Comparison of ENCODE assay signal across 8 cellular contexts in genomic region chr15:51621155-51621554, GRCh38. TPM values are rescaled to one million over a fixed set of nuclear protein-coding genes. Genes with fewer than 3 reads are reported as not detected.
A peak's percentile ranks its signal among the peaks of the same experiment; 100 is the strongest.
DNase-seq lines count a peak whose midpoint lies in the region; ATAC-seq and TF ChIP-seq lines count a peak whose summit lies in the region.

No MANE protein-coding gene starts in this region.

- H3K4me1 ChIP-seq in SJCRH30 (peaks cover 14% of the 10 kb centered on the region), sigmoid colon (peaks cover 0 to 18% (median 15%) of the 10 kb centered on the region in 4 donors)

- H3K4me3 ChIP-seq in GM12875 (ENCODE audit: low read depth, low read length) (peak overlapping the region; percentile 96), SJCRH30 (peak overlapping the region; percentile 71), fibroblast of the aortic adventitia (ENCODE audit: low read depth, low read length) (peak overlapping the region; percentile 80), sigmoid colon (peak overlapping the region; percentile 60 to 79 (median 72))

- intact Hi-C loops in sigmoid colon (cut with DNase I): loop anchor here (5.0 to 10.0 kb wide), 2 partner anchors 86 to 946 kb away; partner anchors contain the start of gene ARPP19
- intact Hi-C loops in left colon (cut with DNase I, micrococcal nuclease): no loop called here

- DNase-seq in SJCRH30: no peak
- DNase-seq in fibroblast of the aortic adventitia (ENCODE audit: low read depth): no peak
- no peak for DNase-seq in sigmoid colon
- no peak for DNase-seq in KBM-7
- DNase-seq in left colon: no peak
- DNase-seq in activated naive CD4-positive, alpha-beta T cell treated with Interleukin-2 at 50 U/mL for 16 hours: no peak

- 51 to 56% methylated on average over 4 of the region's 4 CpGs for WGBS in sigmoid colon, 2 donors

- ATAC-seq in GM18511 (IDR thresholded peaks at IDR 0.05; ENCODE audit: unreplicated experiment) (no peak), left colon (no peak)

- in situ Hi-C loops in KBM-7 (cut with MboI; ENCODE audit: low pct_unique_long_range_greater_than_20kb, low sequenced_read_pairs): no loop called here

- no peaks in the 10 kb centered on the region for H3K27me3 ChIP-seq in SJCRH30
- H3K27me3 ChIP-seq in sigmoid colon: no peaks in the 10 kb centered on the region

- TF ChIP-seq CTCF in GM12875 (IDR thresholded peaks at IDR 0.05; ENCODE audit: borderline replicate concordance, insufficient read depth, low read depth, low read length) (no peak), fibroblast of the aortic adventitia (IDR thresholded peaks at IDR 0.05; ENCODE audit: insufficient read depth, low read length) (no peak), sigmoid colon (IDR thresholded peaks at IDR 0.05) (no peak)

- no peak for TF ChIP-seq POLR2A in sigmoid colon (IDR thresholded peaks at IDR 0.05)

- H3K36me3 ChIP-seq in SJCRH30: no peaks in the 10 kb centered on the region
- no peaks in the 10 kb centered on the region for H3K36me3 ChIP-seq in sigmoid colon

- H3K9me3 ChIP-seq in SJCRH30 (replicated peaks) (no peaks in the 10 kb centered on the region), sigmoid colon (no peaks in the 10 kb centered on the region)

- no peak for TF ChIP-seq EP300 in sigmoid colon (IDR thresholded peaks at IDR 0.05)

- H3K27ac ChIP-seq in SJCRH30: no peak overlapping the region
- peak overlapping the region in 3 of 4 donors; percentile 84 to 91 (median 85) for H3K27ac ChIP-seq in sigmoid colon

RNA-seq across cellular contexts. Expression of gene DMXL2, which starts 1.4 kb away (rescaled TPM):
- total RNA-seq in SJCRH30 (2014; rRNA removed; shearing (Covaris generic)): 16.7 and 22.4 TPM in 2 replicates
- 26.6 and 29.5 TPM in 2 replicates for total RNA-seq in fibroblast of the aortic adventitia (ENCODE audit: low replicate concordance)
- total RNA-seq in sigmoid colon: 10 to 100 TPM; 34.6 to 64.5 (median 50.5) TPM
- 10 to 100 TPM in 2 of 3 donors, 1 to 10 TPM in 1; 5.5 to 24.9 (median 14.4) TPM for polyA plus RNA-seq in sigmoid colon
- 10 to 100 TPM; 37.7 to 42.0 TPM for total RNA-seq in left colon
